ENCODE assay signal across 8 cellular contexts in genomic region chr12:85448548-85449139, GRCh38.
DNase-seq lines count a peak whose midpoint lies in the region; ATAC-seq and TF ChIP-seq lines count a peak whose summit lies in the region.

No MANE protein-coding gene starts in this region.

- no peak overlapping the region for H3K4me3 Mint-ChIP-seq in activated T-cell treated with anti-CD3 and anti-CD28 coated beads, Interleukin-2, amount 50 U/mL, for 72 hours

- TF ChIP-seq CTCF in AG04450 (IDR thresholded peaks at IDR 0.05; ENCODE audit: low read depth, low read length) (peak; percentile 48), OCI-LY3 (IDR thresholded peaks at IDR 0.05; ENCODE audit: low read depth, low read length) (peak; percentile 51)

- H3K4me2 ChIP-seq in OCI-LY3 (ENCODE audit: low read length) = no peak overlapping the region

- H3K27me3 ChIP-seq in AG04450 (ENCODE audit: control insufficient read depth, insufficient read depth, low read length) = no peaks in the 10 kb centered on the region
- no peaks in the 10 kb centered on the region for H3K27me3 ChIP-seq in OCI-LY3 (ENCODE audit: low read depth, low read length)

- H3K4me1 ChIP-seq in OCI-LY3 (ENCODE audit: low read length) = no peaks in the 10 kb centered on the region

- H3K9ac ChIP-seq in OCI-LY3 (ENCODE audit: low read length) = no peak overlapping the region

- H3K27ac Mint-ChIP-seq in activated T-cell treated with anti-CD3 and anti-CD28 coated beads, Interleukin-2, amount 50 U/mL, for 72 hours = no peak overlapping the region

- no peaks in the 10 kb centered on the region for H4K20me1 ChIP-seq in OCI-LY3 (ENCODE audit: insufficient read depth, low read length)

- H3K4me3 ChIP-seq in AG04450 (ENCODE audit: low read depth, low read length) (no peak overlapping the region), OCI-LY3 (ENCODE audit: low read length) (no peak overlapping the region)

- no peaks in the 10 kb centered on the region for H3K9me3 Mint-ChIP-seq in activated T-cell treated with anti-CD3 and anti-CD28 coated beads, Interleukin-2, amount 50 U/mL, for 72 hours

- H3K27me3 Mint-ChIP-seq in activated T-cell treated with anti-CD3 and anti-CD28 coated beads, Interleukin-2, amount 50 U/mL, for 72 hours (ENCODE audit: low read depth) = peaks cover 6% of the 10 kb centered on the region

- H3K4me1 Mint-ChIP-seq in activated T-cell treated with anti-CD3 and anti-CD28 coated beads, Interleukin-2, amount 50 U/mL, for 72 hours (ENCODE audit: low read depth) = no peaks in the 10 kb centered on the region

- H2AFZ ChIP-seq in OCI-LY3 (ENCODE audit: low read depth, low read length) = no peak overlapping the region

- CTCF ChIA-PET in AG04450 (lab: Charles Lee) = interaction anchor here (0.5 to 2.3 kb wide), 8 partner anchors 9 to 423 kb away, joined by 3 to 30 read pairs (median 4); no protein-coding TSS in a partner anchor

- no peaks in the 10 kb centered on the region for H3K79me2 ChIP-seq in OCI-LY3 (ENCODE audit: low read length)

- POLR2A ChIA-PET in AG04450 (lab: Yijun Ruan, JAX) = no interaction called here

- no peaks in the 10 kb centered on the region for H3K36me3 ChIP-seq in OCI-LY3 (replicated peaks; ENCODE audit: low read depth, low read length)

- no peaks in the 10 kb centered on the region for H3K9me3 ChIP-seq in AG04450 (ENCODE audit: control insufficient read depth, insufficient read depth, low read length)
- H3K9me3 ChIP-seq in OCI-LY3 (ENCODE audit: insufficient read depth, low read length) = no peaks in the 10 kb centered on the region

- ATAC-seq in GM21360 (IDR thresholded peaks at IDR 0.05; ENCODE audit: unreplicated experiment) (peak; percentile 66), HG03439 (IDR thresholded peaks at IDR 0.05; ENCODE audit: unreplicated experiment) (no peak)
- no peak for ATAC-seq in activated T-cell treated with anti-CD3 and anti-CD28 coated beads, Interleukin-2, amount 50 U/mL, for 72 hours (replicated peaks in 1 of 2)

- H3K36me3 Mint-ChIP-seq in activated T-cell treated with anti-CD3 and anti-CD28 coated beads, Interleukin-2, amount 50 U/mL, for 72 hours (ENCODE audit: insufficient read depth in 2 of 2) = no peaks in the 10 kb centered on the region

- DNase-seq in AG04450 (ENCODE audit: low read depth, low spot score) (no peak), fibroblast of the conjunctiva (ENCODE audit: low read depth) (peak; percentile 17), GDM1 (lab: John Stamatoyannopoulos, UW) (no peak), HCEC 1CT (no peak)
- DNase-seq in activated T-cell treated with anti-CD3 and anti-CD28 coated beads, Interleukin-2, amount 50 U/mL, for 72 hours = no peak

- no peak overlapping the region for H3K27ac ChIP-seq in AG04450 (ENCODE audit: low read depth, low read length)
- H3K27ac ChIP-seq in OCI-LY3 (ENCODE audit: low read length) = no peak overlapping the region
